Comparison of ENCODE assay signal across 16 cellular contexts in the genomic region with DNA sequence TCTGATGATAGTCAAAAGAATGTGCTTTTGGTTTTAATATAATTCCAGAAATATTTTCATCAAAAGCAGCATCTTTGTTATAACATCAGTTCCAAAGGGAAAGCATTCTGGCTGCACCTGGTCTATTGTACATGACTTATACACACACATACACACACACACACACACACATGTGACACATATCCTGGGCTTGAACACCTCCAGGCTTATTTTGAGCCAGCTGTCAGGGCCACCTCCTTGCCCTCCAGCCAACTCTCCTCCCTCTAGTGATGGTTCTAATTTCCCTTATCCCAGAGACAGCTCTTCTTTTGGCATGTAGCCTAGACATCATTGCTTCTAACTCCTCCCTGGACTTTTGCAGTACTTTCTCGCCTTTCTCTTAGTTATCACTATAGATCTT.
A peak's percentile ranks its signal among the peaks of the same experiment; 100 is the strongest.
DNase-seq lines count a peak whose midpoint lies in the region; ATAC-seq and TF ChIP-seq lines count a peak whose summit lies in the region.
"Had no signal": no experiment of that assay in that cellular context is flagged by ENCODE, and none has a peak within 500 bp of the region (broad histone marks: within the 10 kb centered on the region; RNA-seq: fewer than 3 reads in every experiment).

No MANE protein-coding gene starts in this region.

- CTCF ChIA-PET in Caco-2 (lab: Charles Lee) = no interaction called here

- H3K36me3 ChIP-seq in vagina = no peaks in the 10 kb centered on the region
- no peaks in the 10 kb centered on the region for H3K36me3 ChIP-seq in Caco-2 (ENCODE audit: control insufficient read depth, insufficient read depth, low read length)
- H3K36me3 ChIP-seq: stomach had no signal

- peaks cover 10% of the 10 kb centered on the region for H3K4me1 Mint-ChIP-seq in Caco-2 (ENCODE audit: low read depth, unreplicated experiment)
- H3K4me1 Mint-ChIP-seq: activated CD4-positive, alpha-beta T cell treated with anti-CD3 and anti-CD28 coated beads for 36 hours had no signal

- H3K4me3 Mint-ChIP-seq in Caco-2 (ENCODE audit: unreplicated experiment) = no peak overlapping the region
- H3K4me3 Mint-ChIP-seq: activated CD4-positive, alpha-beta T cell treated with anti-CD3 and anti-CD28 coated beads for 36 hours; nephron progenitor cell had no signal

- no peak for TF ChIP-seq CTCF in foreskin keratinocyte (conservative IDR thresholded peaks at IDR 0.05)
- no peak for TF ChIP-seq CTCF in vagina (IDR thresholded peaks at IDR 0.05)
- TF ChIP-seq CTCF in Caco-2 (IDR thresholded peaks at IDR 0.05; ENCODE audit: insufficient read depth in 1 of 2, low read depth in 1 of 2, low read length in 1 of 2, severe bottlenecking in 1 of 2, unreplicated experiment in 1 of 2) = no peak
- no peak for TF ChIP-seq CTCF in dorsolateral prefrontal cortex (IDR thresholded peaks at IDR 0.05 in 54 of 56, conservative IDR thresholded peaks at IDR 0.05 in 2 of 56; ENCODE audit: low read depth in 1 of 56, partially characterized antibody in 56 of 56)

- H3K4me1 ChIP-seq in right cardiac atrium (ENCODE audit: control insufficient read depth, insufficient read depth, low read length) = peaks cover 2% of the 10 kb centered on the region
- peaks cover 48% of the 10 kb centered on the region for H3K4me1 ChIP-seq in foreskin keratinocyte
- no peaks in the 10 kb centered on the region for H3K4me1 ChIP-seq in vagina
- H3K4me1 ChIP-seq in Caco-2 = no peaks in the 10 kb centered on the region

- intact Hi-C loops in right cardiac atrium (cut with DNase I) (no loop called here), cardiac septum (cut with DNase I) (no loop called here), vagina (cut with DNase I) (no loop called here), Caco-2 (cut with micrococcal nuclease; ENCODE audit: unreplicated experiment) (no loop called here), dorsolateral prefrontal cortex (cut with DNase I) (no loop called here)

- H3K27ac ChIP-seq in right cardiac atrium (ENCODE audit: low read length) = no peak overlapping the region
- H3K27ac ChIP-seq in foreskin keratinocyte = peak overlapping the region; percentile 24
- peak overlapping the region; percentile 30 for H3K27ac ChIP-seq in vagina
- no peak overlapping the region for H3K27ac ChIP-seq in dorsolateral prefrontal cortex
- H3K27ac ChIP-seq: HL-60, KMS-11 had no signal

- H3K4me3 ChIP-seq in right cardiac atrium (ENCODE audit: low read length) = no peak overlapping the region
- H3K4me3 ChIP-seq in vagina = no peak overlapping the region
- no peak overlapping the region for H3K4me3 ChIP-seq in Caco-2 (ENCODE audit: low read depth, low read length)
- H3K4me3 ChIP-seq in dorsolateral prefrontal cortex = no peak overlapping the region
- H3K4me3 ChIP-seq: A549, stomach had no signal

- no peak for TF ChIP-seq POLR2A in vagina (IDR thresholded peaks at IDR 0.05)

- WGBS in right cardiac atrium = 44% methylated on average over 1 of the region's 1 CpG

- POLR2A ChIA-PET in Caco-2 (lab: Charles Lee) = interaction anchor here (0.5 kb wide), 1 partner anchor 140 kb away, joined by 8 read pairs; no protein-coding TSS in a partner anchor

- H3K27ac Mint-ChIP-seq in Caco-2 (ENCODE audit: unreplicated experiment) = no peak overlapping the region
- H3K27ac Mint-ChIP-seq: activated CD4-positive, alpha-beta T cell treated with anti-CD3 and anti-CD28 coated beads for 36 hours; nephron progenitor cell had no signal

- H3K9me3 Mint-ChIP-seq in Caco-2 (ENCODE audit: unreplicated experiment) = peaks cover 1% of the 10 kb centered on the region

- H3K9me3 ChIP-seq in right cardiac atrium (ENCODE audit: control insufficient read depth, low read length) (no peaks in the 10 kb centered on the region), vagina (no peaks in the 10 kb centered on the region), Caco-2 (no peaks in the 10 kb centered on the region)
- H3K9me3 ChIP-seq: stomach had no signal

- DNase-seq in right cardiac atrium = peak in 1 of 3 donors; percentile 52
- DNase-seq in cardiac septum (ENCODE audit: low spot score) = no peak
- DNase-seq in amniotic epithelial cell (ENCODE audit: low read depth) = peak; percentile 23
- peak; percentile 71 to 88 for DNase-seq in foreskin keratinocyte
- DNase-seq in vagina (ENCODE audit: extremely low spot score in 2 of 2) = peak in 1 of 2 donors; percentile 58
- DNase-seq in NCI-H1048 (lab: John Stamatoyannopoulos, UW) = no peak
- DNase-seq in Caco-2 = no peak
- no peak for DNase-seq in dorsolateral prefrontal cortex
- DNase-seq: activated CD4-positive, alpha-beta T cell treated with anti-CD3 and anti-CD28 coated beads for 36 hours; activated naive CD4-positive, alpha-beta T cell; NCI-H1417 treated with DMSO at 0.1 percent for 48 hours; nephron progenitor cell; stomach had no signal

- no peaks in the 10 kb centered on the region for H3K27me3 Mint-ChIP-seq in Caco-2 (ENCODE audit: insufficient read depth, unreplicated experiment)

- BruUV-seq in Caco-2 (replicated peaks; lab: Mats Ljungman, UMichigan) = no TSS peak

- H3K36me3 Mint-ChIP-seq in Caco-2 (ENCODE audit: insufficient read depth, unreplicated experiment) = no peaks in the 10 kb centered on the region

- ATAC-seq in right cardiac atrium (peak; percentile 68 to 75), foreskin keratinocyte (peak; percentile 69)
- ATAC-seq: A549; activated CD4-positive, alpha-beta T cell treated with anti-CD3 and anti-CD28 coated beads for 36 hours had no signal

- H3K27me3 ChIP-seq in right cardiac atrium (ENCODE audit: control insufficient read depth, insufficient read depth) = no peaks in the 10 kb centered on the region
- no peaks in the 10 kb centered on the region for H3K27me3 ChIP-seq in foreskin keratinocyte
- H3K27me3 ChIP-seq in vagina = no peaks in the 10 kb centered on the region
- no peaks in the 10 kb centered on the region for H3K27me3 ChIP-seq in Caco-2 (replicated peaks; ENCODE audit: control insufficient read depth, insufficient read depth, low read length)
- H3K27me3 ChIP-seq in dorsolateral prefrontal cortex = no peaks in the 10 kb centered on the region
- H3K27me3 ChIP-seq: stomach had no signal

Comparison
In these comparisons a context has a peak if more than half of its experiments do, and no peak if none do; other contexts are left out.
1. DNase-seq: peak in amniotic epithelial cell (single experiment) and foreskin keratinocyte (2 of 2); none in cardiac septum (single experiment), NCI-H1048 (single experiment), Caco-2 (0 of 2) and dorsolateral prefrontal cortex (0 of 10).
2. H3K27ac ChIP-seq: peak in foreskin keratinocyte (single experiment) and vagina (single experiment); none in right cardiac atrium (single experiment) and dorsolateral prefrontal cortex (0 of 59).